1 cellular context compared by ENCODE assay signal in genomic region chr17:80251966-80252365, GRCh38.
TF ChIP-seq lines count a peak whose summit lies in the region.

No MANE protein-coding gene starts in this region.

TF ChIP-seq in SK-N-SH, 30 proteins besides CTCF, POLR2A, EP300 and RAD21 (continued from another document):
- TF ChIP-seq, protein P1, sequence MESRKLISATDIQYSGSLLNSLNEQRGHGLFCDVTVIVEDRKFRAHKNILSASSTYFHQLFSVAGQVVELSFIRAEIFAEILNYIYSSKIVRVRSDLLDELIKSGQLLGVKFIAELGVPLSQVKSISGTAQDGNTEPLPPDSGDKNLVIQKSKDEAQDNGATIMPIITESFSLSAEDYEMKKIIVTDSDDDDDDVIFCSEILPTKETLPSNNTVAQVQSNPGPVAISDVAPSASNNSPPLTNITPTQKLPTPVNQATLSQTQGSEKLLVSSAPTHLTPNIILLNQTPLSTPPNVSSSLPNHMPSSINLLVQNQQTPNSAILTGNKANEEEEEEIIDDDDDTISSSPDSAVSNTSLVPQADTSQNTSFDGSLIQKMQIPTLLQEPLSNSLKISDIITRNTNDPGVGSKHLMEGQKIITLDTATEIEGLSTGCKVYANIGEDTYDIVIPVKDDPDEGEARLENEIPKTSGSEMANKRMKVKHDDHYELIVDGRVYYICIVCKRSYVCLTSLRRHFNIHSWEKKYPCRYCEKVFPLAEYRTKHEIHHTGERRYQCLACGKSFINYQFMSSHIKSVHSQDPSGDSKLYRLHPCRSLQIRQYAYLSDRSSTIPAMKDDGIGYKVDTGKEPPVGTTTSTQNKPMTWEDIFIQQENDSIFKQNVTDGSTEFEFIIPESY (IDR thresholded peaks at IDR 0.05; ENCODE audit: borderline replicate concordance, low read depth): no peak
TF ChIP-seq in SK-N-SH: peak in this region for 0.
